Comparison of ENCODE assay signal across 12 cellular contexts in the genomic region with DNA sequence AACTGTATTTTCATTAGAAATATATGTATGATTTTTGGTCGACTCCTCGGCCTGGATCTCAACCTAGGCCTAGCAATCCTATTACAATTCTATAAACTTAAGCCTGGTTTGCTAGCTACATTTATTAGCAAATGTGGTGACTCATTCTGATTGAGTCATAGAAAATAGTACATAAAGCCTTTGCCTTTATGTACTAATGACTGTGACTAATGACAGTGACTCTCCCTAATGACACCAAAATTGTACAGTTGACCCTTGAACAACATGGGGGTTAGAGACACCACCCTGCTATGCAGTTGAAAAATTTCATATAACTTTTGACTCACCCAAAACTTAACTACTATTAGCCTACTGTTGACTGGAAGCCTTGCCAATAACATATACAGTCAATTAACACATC.
DNase-seq lines count a peak whose midpoint lies in the region; ATAC-seq and TF ChIP-seq lines count a peak whose summit lies in the region.
"Had no signal": no experiment of that assay in that cellular context is flagged by ENCODE, and none has a peak within 500 bp of the region (broad histone marks: within the 10 kb centered on the region; RNA-seq: fewer than 3 reads in every experiment).

No MANE protein-coding gene starts in this region.

- ATAC-seq in foreskin keratinocyte (peak; percentile 95), left cardiac atrium (no peak)
- ATAC-seq: activated T-cell treated with anti-CD3 and anti-CD28 coated beads, Interleukin-2, amount 50 U/mL, for 4 hours; naive thymus-derived CD8-positive, alpha-beta T cell had no signal

- H3K4me3 ChIP-seq in AG04449 (ENCODE audit: low read depth, low read length) = no peak overlapping the region
- H3K4me3 ChIP-seq: coronary artery had no signal

- POLR2A ChIA-PET in AG04449 (lab: Yijun Ruan, JAX) = no interaction called here

- peak; percentile 19 for DNase-seq in AG04449 (ENCODE audit: low read depth, low spot score)
- DNase-seq in HFFc6 = peak; percentile 96
- peak; percentile 72 for DNase-seq in amniotic epithelial cell (ENCODE audit: low read depth)
- DNase-seq in foreskin keratinocyte = peak; percentile 77 to 88
- DNase-seq in activated T-helper 1 cell treated with anti-CD3 and anti-CD28 coated beads, Interleukin-12 subunit alpha, Interleukin-12 subunit beta, Interleukin-2, Interleukin-4 antibody, amounts not matched to agents 30 ng/mL and 10 ng/mL and 1 ng/mL, durations not matched to agents 14 hours and 24 hours and 36 hours (ENCODE audit: low spot score) = no peak
- no peak for DNase-seq in DMS 273 (lab: John Stamatoyannopoulos, UW; ENCODE audit: unreplicated experiment)
- DNase-seq in Kasumi-1 (lab: John Stamatoyannopoulos, UW) = no peak
- no peak for DNase-seq in left cardiac atrium
- DNase-seq: activated T-cell treated with anti-CD3 and anti-CD28 coated beads, Interleukin-2, amount 50 U/mL, for 4 hours; CD4-positive, CD25-positive, alpha-beta regulatory T cell; naive thymus-derived CD8-positive, alpha-beta T cell had no signal

- H3K27ac Mint-ChIP-seq in HFFc6 = peak overlapping the region; percentile 65
- no peak overlapping the region for H3K27ac Mint-ChIP-seq in activated T-helper 1 cell treated with anti-CD3 and anti-CD28 coated beads, Interleukin-12 subunit alpha, Interleukin-12 subunit beta, Interleukin-2, Interleukin-4 antibody, amounts not matched to agents 30 ng/mL and 10 ng/mL and 1 ng/mL, durations not matched to agents 14 hours and 24 hours and 36 hours
- H3K27ac Mint-ChIP-seq: CD4-positive, CD25-positive, alpha-beta regulatory T cell; naive thymus-derived CD8-positive, alpha-beta T cell had no signal

- no peak for TF ChIP-seq CTCF in AG04449 (IDR thresholded peaks at IDR 0.05; ENCODE audit: insufficient read depth, low read length, missing control alignments)
- TF ChIP-seq CTCF in HFFc6 (IDR thresholded peaks at IDR 0.05) = no peak
- TF ChIP-seq CTCF in foreskin keratinocyte (conservative IDR thresholded peaks at IDR 0.05) = no peak

- H3K27me3 Mint-ChIP-seq in HFFc6 (ENCODE audit: insufficient read depth) = no peaks in the 10 kb centered on the region
- no peaks in the 10 kb centered on the region for H3K27me3 Mint-ChIP-seq in activated T-helper 1 cell treated with anti-CD3 and anti-CD28 coated beads, Interleukin-12 subunit alpha, Interleukin-12 subunit beta, Interleukin-2, Interleukin-4 antibody, amounts not matched to agents 30 ng/mL and 10 ng/mL and 1 ng/mL, durations not matched to agents 14 hours and 24 hours and 36 hours (ENCODE audit: insufficient read depth)
- H3K27me3 Mint-ChIP-seq: CD4-positive, CD25-positive, alpha-beta regulatory T cell had no signal

- no peaks in the 10 kb centered on the region for H3K27me3 ChIP-seq in foreskin keratinocyte

- peaks cover 20% of the 10 kb centered on the region for H3K4me1 Mint-ChIP-seq in HFFc6 (ENCODE audit: low read depth)
- H3K4me1 Mint-ChIP-seq in activated T-helper 1 cell treated with anti-CD3 and anti-CD28 coated beads, Interleukin-12 subunit alpha, Interleukin-12 subunit beta, Interleukin-2, Interleukin-4 antibody, amounts not matched to agents 30 ng/mL and 10 ng/mL and 1 ng/mL, durations not matched to agents 14 hours and 24 hours and 36 hours (ENCODE audit: low read depth) = no peaks in the 10 kb centered on the region
- H3K4me1 Mint-ChIP-seq: CD4-positive, CD25-positive, alpha-beta regulatory T cell had no signal

- peaks cover 13% of the 10 kb centered on the region for H3K4me1 ChIP-seq in foreskin keratinocyte

- intact Hi-C loops in activated T-helper 1 cell treated with anti-CD3 and anti-CD28 coated beads, Interleukin-12 subunit alpha, Interleukin-12 subunit beta, Interleukin-2, Interleukin-4 antibody, amounts not matched to agents 30 ng/mL and 10 ng/mL and 1 ng/mL, durations not matched to agents 14 hours and 24 hours and 36 hours (cut with micrococcal nuclease) = no loop called here
- intact Hi-C loops in left cardiac atrium (cut with DNase I) = no loop called here

- H3K4me3 Mint-ChIP-seq in HFFc6 = no peak overlapping the region
- H3K4me3 Mint-ChIP-seq in activated T-helper 1 cell treated with anti-CD3 and anti-CD28 coated beads, Interleukin-12 subunit alpha, Interleukin-12 subunit beta, Interleukin-2, Interleukin-4 antibody, amounts not matched to agents 30 ng/mL and 10 ng/mL and 1 ng/mL, durations not matched to agents 14 hours and 24 hours and 36 hours = no peak overlapping the region
- H3K4me3 Mint-ChIP-seq: activated T-cell treated with anti-CD3 and anti-CD28 coated beads, Interleukin-2, amount 50 U/mL, for 4 hours; CD4-positive, CD25-positive, alpha-beta regulatory T cell; naive thymus-derived CD8-positive, alpha-beta T cell had no signal

- H3K9me3 Mint-ChIP-seq in HFFc6 = peaks cover 8% of the 10 kb centered on the region; the same call in 1 of the 2 replicates
- H3K9me3 Mint-ChIP-seq in activated T-helper 1 cell treated with anti-CD3 and anti-CD28 coated beads, Interleukin-12 subunit alpha, Interleukin-12 subunit beta, Interleukin-2, Interleukin-4 antibody, amounts not matched to agents 30 ng/mL and 10 ng/mL and 1 ng/mL, durations not matched to agents 14 hours and 24 hours and 36 hours = no peaks in the 10 kb centered on the region

- peaks cover 21% of the 10 kb centered on the region for H3K36me3 Mint-ChIP-seq in HFFc6 (ENCODE audit: low read depth)
- no peaks in the 10 kb centered on the region for H3K36me3 Mint-ChIP-seq in activated T-helper 1 cell treated with anti-CD3 and anti-CD28 coated beads, Interleukin-12 subunit alpha, Interleukin-12 subunit beta, Interleukin-2, Interleukin-4 antibody, amounts not matched to agents 30 ng/mL and 10 ng/mL and 1 ng/mL, durations not matched to agents 14 hours and 24 hours and 36 hours (ENCODE audit: low read depth)
- H3K36me3 Mint-ChIP-seq: CD4-positive, CD25-positive, alpha-beta regulatory T cell; naive thymus-derived CD8-positive, alpha-beta T cell had no signal

- H3K27ac ChIP-seq in foreskin keratinocyte = no peak overlapping the region
- H3K27ac ChIP-seq: coronary artery had no signal

- CTCF ChIA-PET in AG04449 (lab: Yijun Ruan, JAX) = no interaction called here

Comparison
In these comparisons a context has a peak if more than half of its experiments do, and no peak if none do; other contexts are left out.
1. DNase-seq: peak in AG04449 (single experiment), HFFc6 (single experiment), amniotic epithelial cell (single experiment) and foreskin keratinocyte (2 of 2); none in activated T-helper 1 cell treated with anti-CD3 and anti-CD28 coated beads, Interleukin-12 subunit alpha, Interleukin-12 subunit beta, Interleukin-2, Interleukin-4 antibody, amounts not matched to agents 30 ng/mL and 10 ng/mL and 1 ng/mL, durations not matched to agents 14 hours and 24 hours and 36 hours (single experiment), DMS 273 (single experiment), Kasumi-1 (0 of 2) and left cardiac atrium (single experiment).